9 cellular contexts compared by ENCODE assay signal in genomic region chr17:42674755-42675347, GRCh38. TPM values are rescaled to one million over a fixed set of nuclear protein-coding genes. Genes with fewer than 3 reads are reported as not detected.
A peak's percentile ranks its signal among the peaks of the same experiment; 100 is the strongest.
DNase-seq lines count a peak whose midpoint lies in the region; ATAC-seq lines count a peak whose summit lies in the region.
"Had no signal": no experiment of that assay in that cellular context is flagged by ENCODE, and none has a peak within 500 bp of the region (broad histone marks: within the 10 kb centered on the region; RNA-seq: fewer than 3 reads in every experiment).

No MANE protein-coding gene starts in this region.

- H3K4me1 Mint-ChIP-seq in CD4-positive, CD25-positive, alpha-beta regulatory T cell = peaks cover 6 to 57% (median 25%) of the 10 kb centered on the region in 4 donors
- H3K4me1 Mint-ChIP-seq in naive thymus-derived CD4-positive, alpha-beta T cell = peaks cover 9 to 58% (median 46%) of the 10 kb centered on the region in 7 donors

- POLR2A ChIA-PET in naive thymus-derived CD4-positive, alpha-beta T cell (lab: Charles Lee) = interaction anchor here (0.6 to 1.1 kb wide), 2 partner anchors 66 to 74 kb away, joined by 3 to 4 read pairs; partner anchors contain the start of genes RETREG3 and TUBG1

- no peak overlapping the region for H3K27ac ChIP-seq in CD4-positive, CD25-positive, alpha-beta regulatory T cell (ENCODE audit: insufficient read depth, low read length, poor library complexity, severe bottlenecking)
- no peak overlapping the region for H3K27ac ChIP-seq in naive thymus-derived CD4-positive, alpha-beta T cell (ENCODE audit: low read depth, low read length)
- H3K27ac ChIP-seq: neutrophil had no signal

- DNase-seq in CD4-positive, CD25-positive, alpha-beta regulatory T cell = no peak
- DNase-seq in MG63 (no peak), cerebellar cortex (ENCODE audit: low spot score) (peak; percentile 34), RKO (ENCODE audit: low spot score) (no peak)
- no peak for DNase-seq in naive thymus-derived CD4-positive, alpha-beta T cell
- DNase-seq in stimulated activated CD4-positive, alpha-beta T cell treated with anti-CD3 and anti-CD28 coated beads, Interleukin-2, amount 100 ng/mL, for 48 hours = no peak

- peaks cover 76% of the 10 kb centered on the region for H3K4me1 ChIP-seq in CD4-positive, CD25-positive, alpha-beta regulatory T cell (ENCODE audit: control insufficient read depth, insufficient read depth, low read length, poor library complexity, severe bottlenecking)
- peaks cover 31 to 51% of the 10 kb centered on the region in 2 donors for H3K4me1 ChIP-seq in naive thymus-derived CD4-positive, alpha-beta T cell (ENCODE audit: control insufficient read depth in 2 of 2, insufficient read depth in 2 of 2, low read length in 2 of 2)

- ATAC-seq in CD4-positive, CD25-positive, alpha-beta regulatory T cell (ENCODE audit: low read depth in 2 of 2) = no peak
- no peak for ATAC-seq in naive thymus-derived CD4-positive, alpha-beta T cell
- ATAC-seq in GM19455 (IDR thresholded peaks at IDR 0.05; ENCODE audit: unreplicated experiment) = no peak
- no peak for ATAC-seq in HG02763 (IDR thresholded peaks at IDR 0.05; ENCODE audit: unreplicated experiment)

- H3K9me3 Mint-ChIP-seq in CD4-positive, CD25-positive, alpha-beta regulatory T cell = peaks cover 0 to 4% (median 0%) of the 10 kb centered on the region in 7 donors
- no peaks in the 10 kb centered on the region for H3K9me3 Mint-ChIP-seq in naive thymus-derived CD4-positive, alpha-beta T cell

- H3K27ac Mint-ChIP-seq in CD4-positive, CD25-positive, alpha-beta regulatory T cell = no peak overlapping the region
- peak overlapping the region in 1 of 9 donors; percentile 48 for H3K27ac Mint-ChIP-seq in naive thymus-derived CD4-positive, alpha-beta T cell

- H3K27me3 ChIP-seq in CD4-positive, CD25-positive, alpha-beta regulatory T cell (ENCODE audit: control insufficient read depth, insufficient read depth, low read length) = peaks cover 2% of the 10 kb centered on the region
- no peaks in the 10 kb centered on the region for H3K27me3 ChIP-seq in MG63
- peaks cover 0 to 36% of the 10 kb centered on the region in 2 donors for H3K27me3 ChIP-seq in naive thymus-derived CD4-positive, alpha-beta T cell (ENCODE audit: control insufficient read depth in 2 of 2, insufficient read depth in 2 of 2, low read length in 2 of 2)

- H3K9me3 ChIP-seq in CD4-positive, CD25-positive, alpha-beta regulatory T cell (ENCODE audit: control insufficient read depth in 2 of 2, low read length in 2 of 2) = no peaks in the 10 kb centered on the region
- no peaks in the 10 kb centered on the region for H3K9me3 ChIP-seq in MG63
- H3K9me3 ChIP-seq in naive thymus-derived CD4-positive, alpha-beta T cell (ENCODE audit: control insufficient read depth in 2 of 3, low read length in 3 of 3) = no peaks in the 10 kb centered on the region
- H3K9me3 ChIP-seq: neutrophil had no signal

- no peaks in the 10 kb centered on the region for H3K36me3 ChIP-seq in CD4-positive, CD25-positive, alpha-beta regulatory T cell (ENCODE audit: control insufficient read depth, insufficient read depth, low read length)
- peaks cover 42% of the 10 kb centered on the region for H3K36me3 ChIP-seq in MG63
- no peaks in the 10 kb centered on the region for H3K36me3 ChIP-seq in naive thymus-derived CD4-positive, alpha-beta T cell (ENCODE audit: control insufficient read depth in 2 of 3, insufficient read depth in 3 of 3, low read length in 3 of 3)
- H3K36me3 ChIP-seq: neutrophil had no signal

- no peaks in the 10 kb centered on the region for H3K36me3 Mint-ChIP-seq in CD4-positive, CD25-positive, alpha-beta regulatory T cell
- H3K36me3 Mint-ChIP-seq in naive thymus-derived CD4-positive, alpha-beta T cell = no peaks in the 10 kb centered on the region

- no peak overlapping the region for H3K4me3 ChIP-seq in CD4-positive, CD25-positive, alpha-beta regulatory T cell (ENCODE audit: low read depth, low read length)
- peak overlapping the region; percentile 88 for H3K4me3 ChIP-seq in MG63
- H3K4me3 ChIP-seq in naive thymus-derived CD4-positive, alpha-beta T cell (ENCODE audit: low read length) = no peak overlapping the region

- H3K27me3 Mint-ChIP-seq in CD4-positive, CD25-positive, alpha-beta regulatory T cell = peaks cover 40% of the 10 kb centered on the region
- H3K27me3 Mint-ChIP-seq in naive thymus-derived CD4-positive, alpha-beta T cell = peaks cover 24 to 58% (median 29%) of the 10 kb centered on the region in 5 donors

- intact Hi-C loops in naive thymus-derived CD4-positive, alpha-beta T cell (cut with micrococcal nuclease) = loop anchor here in 1 of 2 donors (5.0 to 10.0 kb wide), 3 partner anchors 138 to 360 kb away; partner anchors contain the start of genes NAGLU and VAT1

- peak overlapping the region; percentile 41 to 87 (median 69) for H3K4me3 Mint-ChIP-seq in CD4-positive, CD25-positive, alpha-beta regulatory T cell
- H3K4me3 Mint-ChIP-seq in naive thymus-derived CD4-positive, alpha-beta T cell = peak overlapping the region in 9 of 10 donors; percentile 34 to 94 (median 58)

- CTCF ChIA-PET in naive thymus-derived CD4-positive, alpha-beta T cell (lab: Charles Lee) = no interaction called here

RNA-seq across cellular contexts. Expression of gene PLEKHH3, which starts 1.9 kb away (rescaled TPM):
- total RNA-seq in CD4-positive, CD25-positive, alpha-beta regulatory T cell = 4.8 TPM
- polyA plus RNA-seq in CD4-positive, CD25-positive, alpha-beta regulatory T cell = 1 to 10 TPM in 1 of 4 donors, under 1 TPM in 3; 0.38 to 1.1 (median 0.66) TPM
- 16.5 and 54.1 TPM in 2 replicates for total RNA-seq in MG63 (2014; rRNA removed; shearing (Covaris generic); ENCODE audit: low replicate concordance)
- total RNA-seq in naive thymus-derived CD4-positive, alpha-beta T cell = 1 to 10 TPM in 2 of 5 experiments, under 1 TPM in 1, not detected in 2; 0.89 to 1.6 (median 1.1) TPM
- not detected for polyA plus RNA-seq in naive thymus-derived CD4-positive, alpha-beta T cell

RNA-seq across cellular contexts. Expression of gene CCR10, which starts 6.8 kb away (rescaled TPM):
- 20.6 TPM for total RNA-seq in CD4-positive, CD25-positive, alpha-beta regulatory T cell
- 100 to 1,000 TPM in 1 of 4 donors, 10 to 100 TPM in 3; 45.2 to 133 (median 63.9) TPM for polyA plus RNA-seq in CD4-positive, CD25-positive, alpha-beta regulatory T cell
- total RNA-seq in MG63 (2014; rRNA removed; shearing (Covaris generic); ENCODE audit: low replicate concordance) = 5.7 TPM in 1 of 2 replicates, not detected in the other
- total RNA-seq in naive thymus-derived CD4-positive, alpha-beta T cell = 1 to 10 TPM in 2 of 5 experiments, under 1 TPM in 3; 0.56 to 1.7 (median 0.67) TPM
- under 1 TPM; 0.22 to 0.44 TPM for polyA plus RNA-seq in naive thymus-derived CD4-positive, alpha-beta T cell

RNA-seq across cellular contexts. Expression of gene CNTNAP1, which starts 7.5 kb away (rescaled TPM):
- total RNA-seq in CD4-positive, CD25-positive, alpha-beta regulatory T cell = 54.9 TPM
- polyA plus RNA-seq in CD4-positive, CD25-positive, alpha-beta regulatory T cell = 1 to 10 TPM in 3 of 4 donors, under 1 TPM in 1; 0.94 to 1.7 (median 1.4) TPM
- total RNA-seq in MG63 (2014; rRNA removed; shearing (Covaris generic); ENCODE audit: low replicate concordance) = 9.2 and 9.3 TPM in 2 replicates
- total RNA-seq in naive thymus-derived CD4-positive, alpha-beta T cell = 1 to 10 TPM in 4 of 5 experiments, under 1 TPM in 1; 0.92 to 2.4 (median 2.1) TPM
- polyA plus RNA-seq in naive thymus-derived CD4-positive, alpha-beta T cell = under 1 TPM; 0.04 to 0.86 TPM

RNA-seq across cellular contexts. Expression of gene TUBG2, which starts 15.8 kb away (rescaled TPM):
- total RNA-seq in CD4-positive, CD25-positive, alpha-beta regulatory T cell = 13.7 TPM
- 1 to 10 TPM; 2.8 to 4.0 (median 3.8) TPM for polyA plus RNA-seq in CD4-positive, CD25-positive, alpha-beta regulatory T cell
- total RNA-seq in MG63 (2014; rRNA removed; shearing (Covaris generic); ENCODE audit: low replicate concordance) = 1.4 and 4.0 TPM in 2 replicates
- 10 to 100 TPM in 4 of 5 experiments, 1 to 10 TPM in 1; 9.0 to 20.3 (median 15.3) TPM for total RNA-seq in naive thymus-derived CD4-positive, alpha-beta T cell
- polyA plus RNA-seq in naive thymus-derived CD4-positive, alpha-beta T cell = 1 to 10 TPM; 4.9 to 8.7 TPM
